Comparison of ENCODE assay signal across 23 cellular contexts in genomic region chr7:24847754-24848153, GRCh38.
"Had no signal": no experiment of that assay in that cellular context is flagged by ENCODE, and none has a peak within 500 bp of the region (broad histone marks: within the 10 kb centered on the region; RNA-seq: fewer than 3 reads in every experiment).

No MANE protein-coding gene starts in this region.

- H3K36me3 Mint-ChIP-seq: mesothelial cell of epicardium, type B pancreatic cell had no signal

- H3K9ac ChIP-seq: neural progenitor cell had no signal

- H3K9me3 Mint-ChIP-seq: memory B cell; mesothelial cell of epicardium; natural killer cell treated with Interleukin-12 subunit alpha and Interleukin-12 subunit beta and Interleukin-15 and Interleukin-18, amount 100 ng/mL, for 72 hours; neural progenitor cell; type B pancreatic cell had no signal

- H3K27ac ChIP-seq: left ventricle myocardium inferior, lower lobe of right lung, neural progenitor cell, ovary, right atrium auricular region, sigmoid colon, skin epidermis, thyroid gland had no signal

- H3K27me3 ChIP-seq: dorsolateral prefrontal cortex, neural progenitor cell, ovary, right atrium auricular region, sigmoid colon, thyroid gland had no signal

- H2AFZ ChIP-seq: neural progenitor cell had no signal

- H3K27me3 Mint-ChIP-seq: memory B cell; natural killer cell treated with Interleukin-12 subunit alpha and Interleukin-12 subunit beta and Interleukin-15 and Interleukin-18, amount 100 ng/mL, for 72 hours; type B pancreatic cell had no signal

- H3K4me1 ChIP-seq: left ventricle myocardium inferior, lower lobe of right lung, right atrium auricular region, sigmoid colon had no signal

- H3K4me2 ChIP-seq: neural progenitor cell had no signal

- H3K27ac Mint-ChIP-seq: mesothelial cell of epicardium, neural progenitor cell, type B pancreatic cell had no signal

- H3K36me3 ChIP-seq: lower lobe of right lung, neural progenitor cell, ovary, sigmoid colon, thyroid gland had no signal

- H3K9me3 ChIP-seq: left ventricle myocardium inferior, lower lobe of right lung, ovary, right atrium auricular region, sigmoid colon, thyroid gland had no signal

- H3K4me3 ChIP-seq: left ventricle myocardium inferior, lower lobe of right lung, neural progenitor cell, ovary, right atrium auricular region, sigmoid colon, skin epidermis, thyroid gland had no signal

- DNase-seq: cortex of kidney; dorsolateral prefrontal cortex; effector CD8-positive, alpha-beta T cell; foreskin melanocyte; head of caudate nucleus; hypothalamus; islet precursor cell; left ventricle myocardium inferior; lower lobe of right lung; nucleus accumbens; ovary; sigmoid colon; stimulated activated CD4-positive, alpha-beta T cell treated with anti-CD3 and anti-CD28 coated beads, Interleukin-2, amount 100 ng/mL, for 24 hours; stimulated activated CD4-positive, alpha-beta T cell treated with anti-CD3 and anti-CD28 coated beads, Interleukin-4, amount 100 ng/mL, for 4 hours; stimulated activated naive CD4-positive, alpha-beta T cell; thyroid gland had no signal

- H3K4me3 Mint-ChIP-seq: mesothelial cell of epicardium; natural killer cell treated with Interleukin-12 subunit alpha and Interleukin-12 subunit beta and Interleukin-15 and Interleukin-18, amount 100 ng/mL, for 72 hours; neural progenitor cell; type B pancreatic cell had no signal

- ATAC-seq: lower lobe of right lung; natural killer cell treated with Interleukin-12 subunit alpha and Interleukin-12 subunit beta and Interleukin-15 and Interleukin-18, amount 100 ng/mL, for 72 hours had no signal

- H3K4me1 Mint-ChIP-seq: mesothelial cell of epicardium had no signal
